ENCODE assay signal across 8 cellular contexts in the genomic region with DNA sequence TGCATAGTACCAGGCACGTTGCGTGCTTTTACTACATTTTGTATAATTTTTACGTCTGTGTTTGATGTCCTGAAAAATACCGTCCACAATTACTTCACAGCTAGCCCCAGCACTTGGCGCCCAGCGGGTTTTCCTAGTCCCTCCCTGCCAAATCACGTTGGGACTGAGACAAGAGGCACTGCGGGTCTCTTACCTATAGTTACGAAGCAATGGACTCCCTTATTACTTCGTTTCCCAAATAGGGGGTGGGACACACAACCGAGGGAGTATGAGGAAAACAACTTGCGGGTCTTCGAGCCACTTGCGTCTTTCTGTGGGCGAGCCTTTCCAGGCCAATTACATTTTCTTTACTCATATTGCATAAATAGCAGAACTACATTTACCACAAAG. TPM values are rescaled to one million over a fixed set of nuclear protein-coding genes. Genes with fewer than 3 reads are reported as not detected.
DNase-seq lines count a peak whose midpoint lies in the region; ATAC-seq and TF ChIP-seq lines count a peak whose summit lies in the region.

No MANE protein-coding gene starts in this region.

- H3K36me3 ChIP-seq in HEK293 (ENCODE audit: control insufficient read depth in 2 of 2, insufficient read depth in 1 of 2, low read length in 2 of 2) (peaks cover 0 to 2% of the 10 kb centered on the region in 2 experiments; a peak in 1 of 3 replicates), skeletal muscle tissue (ENCODE audit: control insufficient read depth in 3 of 3, insufficient read depth in 3 of 3, low read length in 3 of 3) (no peaks in the 10 kb centered on the region)

- intact Hi-C loops in left ventricle myocardium superior (cut with micrococcal nuclease) = no loop called here

- TF ChIP-seq CTCF in HEK293 (tag by site-specific recombination; IDR thresholded peaks at IDR 0.05) = no peak

- H3K27me3 ChIP-seq in skeletal muscle tissue (ENCODE audit: control insufficient read depth in 3 of 3, insufficient read depth in 3 of 3, low read length in 3 of 3) = no peaks in the 10 kb centered on the region

- ATAC-seq in left ventricle myocardium superior (peak; percentile 13), HG02763 (IDR thresholded peaks at IDR 0.05; ENCODE audit: unreplicated experiment) (no peak)

- POLR2A ChIA-PET in HEK293 (lab: Yijun Ruan, JAX) = interaction anchor here (1.0 kb wide), 1 partner anchor 9 kb away, joined by 3 read pairs; no protein-coding TSS in a partner anchor

- peak overlapping the region; percentile 65 for H3K27ac ChIP-seq in HEK293 (ENCODE audit: extremely low read depth, low read depth, low read length)
- peak overlapping the region; percentile 92 for H3K27ac ChIP-seq in skeletal muscle tissue (ENCODE audit: low read depth, low read length)

- CTCF ChIA-PET in HEK293 (lab: Yijun Ruan, JAX) = interaction anchor here (1.3 kb wide), 1 partner anchor 437 kb away, joined by 4 read pairs; no protein-coding TSS in a partner anchor

- H3K4me3 ChIP-seq in HEK293 (ENCODE audit: low read depth, low read length) (peak overlapping the region; percentile 80), skeletal muscle tissue (ENCODE audit: low read length in 3 of 3) (peak overlapping the region; percentile 84 to 99 (median 96))

- peaks cover 3% of the 10 kb centered on the region for H3K4me1 ChIP-seq in HEK293 (ENCODE audit: control insufficient read depth, insufficient read depth, low read length)
- H3K4me1 ChIP-seq in skeletal muscle tissue (ENCODE audit: control insufficient read depth in 3 of 3, insufficient read depth in 3 of 3, low read length in 3 of 3) = peaks cover 9 to 32% (median 18%) of the 10 kb centered on the region in 3 donors

- peak; percentile 26 for DNase-seq in AG20443 (ENCODE audit: low spot score)
- peak; percentile 3 for DNase-seq in activated T-helper 1 cell treated with Interleukin-2 at 50 U/mL for 16 hours (ENCODE audit: low read depth)
- DNase-seq in left ventricle myocardium superior = no peak
- no peak for DNase-seq in NCI-H510A treated with DMSO at 0.1 percent for 48 hours (lab: John Stamatoyannopoulos, UW)
- DNase-seq in NCI-H1048 (lab: John Stamatoyannopoulos, UW) = no peak

- peak overlapping the region; percentile 82 to 98 (median 93) for H3K9ac ChIP-seq in skeletal muscle tissue (ENCODE audit: low read depth in 1 of 3, low read length in 3 of 3)

- H3K9me3 ChIP-seq in HEK293 (ENCODE audit: control insufficient read depth, insufficient read depth, low read depth, low read length) = no peaks in the 10 kb centered on the region
- H3K9me3 ChIP-seq in skeletal muscle tissue (ENCODE audit: control insufficient read depth in 3 of 3, low read length in 3 of 3) = no peaks in the 10 kb centered on the region

TF ChIP-seq in HEK293, 187 proteins besides CTCF, POLR2A, EP300 and RAD21:
- no peak for TF ChIP-seq ZNF23 (tag by site-specific recombination; IDR thresholded peaks at IDR 0.05; ENCODE audit: borderline replicate concordance)
- TF ChIP-seq SETDB1 (IDR thresholded peaks at IDR 0.05; ENCODE audit: insufficient read length, low read length) = peak; percentile 71
- no peak for TF ChIP-seq ZNF112 (tag by site-specific recombination; IDR thresholded peaks at IDR 0.05)
- TF ChIP-seq, protein P1, sequence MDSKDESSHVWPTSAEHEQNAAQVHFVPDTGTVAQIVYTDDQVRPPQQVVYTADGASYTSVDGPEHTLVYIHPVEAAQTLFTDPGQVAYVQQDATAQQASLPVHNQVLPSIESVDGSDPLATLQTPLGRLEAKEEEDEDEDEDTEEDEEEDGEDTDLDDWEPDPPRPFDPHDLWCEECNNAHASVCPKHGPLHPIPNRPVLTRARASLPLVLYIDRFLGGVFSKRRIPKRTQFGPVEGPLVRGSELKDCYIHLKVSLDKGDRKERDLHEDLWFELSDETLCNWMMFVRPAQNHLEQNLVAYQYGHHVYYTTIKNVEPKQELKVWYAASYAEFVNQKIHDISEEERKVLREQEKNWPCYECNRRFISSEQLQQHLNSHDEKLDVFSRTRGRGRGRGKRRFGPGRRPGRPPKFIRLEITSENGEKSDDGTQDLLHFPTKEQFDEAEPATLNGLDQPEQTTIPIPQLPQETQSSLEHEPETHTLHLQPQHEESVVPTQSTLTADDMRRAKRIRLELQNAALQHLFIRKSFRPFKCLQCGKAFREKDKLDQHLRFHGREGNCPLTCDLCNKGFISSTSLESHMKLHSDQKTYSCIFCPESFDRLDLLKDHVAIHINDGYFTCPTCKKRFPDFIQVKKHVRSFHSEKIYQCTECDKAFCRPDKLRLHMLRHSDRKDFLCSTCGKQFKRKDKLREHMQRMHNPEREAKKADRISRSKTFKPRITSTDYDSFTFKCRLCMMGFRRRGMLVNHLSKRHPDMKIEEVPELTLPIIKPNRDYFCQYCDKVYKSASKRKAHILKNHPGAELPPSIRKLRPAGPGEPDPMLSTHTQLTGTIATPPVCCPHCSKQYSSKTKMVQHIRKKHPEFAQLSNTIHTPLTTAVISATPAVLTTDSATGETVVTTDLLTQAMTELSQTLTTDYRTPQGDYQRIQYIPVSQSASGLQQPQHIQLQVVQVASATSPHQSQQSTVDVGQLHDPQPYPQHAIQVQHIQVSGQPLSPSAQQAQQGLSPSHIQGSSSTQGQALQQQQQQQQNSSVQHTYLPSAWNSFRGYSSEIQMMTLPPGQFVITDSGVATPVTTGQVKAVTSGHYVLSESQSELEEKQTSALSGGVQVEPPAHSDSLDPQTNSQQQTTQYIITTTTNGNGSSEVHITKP (tag by site-specific recombination; IDR thresholded peaks at IDR 0.05) = no peak
- TF ChIP-seq ZNF623 (tag by site-specific recombination; IDR thresholded peaks at IDR 0.05) = no peak
- TF ChIP-seq, protein P2, sequence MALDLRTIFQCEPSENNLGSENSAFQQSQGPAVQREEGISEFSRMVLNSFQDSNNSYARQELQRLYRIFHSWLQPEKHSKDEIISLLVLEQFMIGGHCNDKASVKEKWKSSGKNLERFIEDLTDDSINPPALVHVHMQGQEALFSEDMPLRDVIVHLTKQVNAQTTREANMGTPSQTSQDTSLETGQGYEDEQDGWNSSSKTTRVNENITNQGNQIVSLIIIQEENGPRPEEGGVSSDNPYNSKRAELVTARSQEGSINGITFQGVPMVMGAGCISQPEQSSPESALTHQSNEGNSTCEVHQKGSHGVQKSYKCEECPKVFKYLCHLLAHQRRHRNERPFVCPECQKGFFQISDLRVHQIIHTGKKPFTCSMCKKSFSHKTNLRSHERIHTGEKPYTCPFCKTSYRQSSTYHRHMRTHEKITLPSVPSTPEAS (tag by site-specific recombination; IDR thresholded peaks at IDR 0.05) = no peak

RNA-seq across cellular contexts. Expression of a gene that starts 0.6 kb away (rescaled TPM):
- 34.5 TPM for total RNA-seq in left ventricle myocardium superior
- 8.4 TPM for total RNA-seq in skeletal muscle tissue

Comparison
In these comparisons a context has a peak if more than half of its experiments do, and no peak if none do; other contexts are left out.
1. DNase-seq: peak in AG20443 (single experiment) and activated T-helper 1 cell treated with Interleukin-2 at 50 U/mL for 16 hours (single experiment); none in left ventricle myocardium superior (single experiment), NCI-H510A treated with DMSO at 0.1 percent for 48 hours (single experiment) and NCI-H1048 (single experiment).